In genomic region chr7:80129785-80130184, GRCh38 we compare ENCODE assay signal across 26 cellular contexts.
"Had no signal": no experiment of that assay in that cellular context is flagged by ENCODE, and none has a peak within 500 bp of the region (broad histone marks: within the 10 kb centered on the region; RNA-seq: fewer than 3 reads in every experiment).

No MANE protein-coding gene starts in this region.

- H3K27me3 ChIP-seq: brain microvascular endothelial cell, esophagus muscularis mucosa, foreskin keratinocyte, gastrocnemius medialis had no signal

- DNase-seq: activated B cell treated with CpG ODN at 0.5 μM for 24 hours; activated CD4-positive, alpha-beta T cell treated with anti-CD3 and anti-CD28 coated beads for 48 hours; activated CD4-positive, alpha-beta T cell treated with anti-CD3 and anti-CD28 coated beads, Interleukin-2, amount 50 U/mL, for 1 hour; activated CD4-positive, alpha-beta T cell treated with anti-CD3 and anti-CD28 coated beads, Interleukin-2, amount 50 U/mL, for 48 hours; activated CD8-positive, alpha-beta memory T cell treated with anti-CD3 and anti-CD28 coated beads for 24 hours; activated CD8-positive, alpha-beta T cell treated with anti-CD3 and anti-CD28 coated beads for 36 hours; activated effector memory CD4-positive, alpha-beta T cell treated with anti-CD3 and anti-CD28 coated beads, Interleukin-2, amount 50 U/mL, for 16 hours; activated naive CD4-positive, alpha-beta T cell treated with anti-CD3 and anti-CD28 coated beads for 36 hours; activated naive CD8-positive, alpha-beta T cell treated with anti-CD3 and anti-CD28 coated beads for 36 hours; activated naive CD8-positive, alpha-beta T cell treated with anti-CD3 and anti-CD28 coated beads, Interleukin-2, amount 50 U/mL, for 24 hours; activated T-cell treated with anti-CD3 and anti-CD28 coated beads, Interleukin-2, amount 50 U/mL, for 4 hours; amniotic stem cell; anterior cingulate cortex; brain microvascular endothelial cell; effector CD4-positive, alpha-beta T cell; effector memory CD8-positive, alpha-beta T cell; foreskin keratinocyte; gastrocnemius medialis; heart right ventricle; T-helper 1 cell; T-helper 17 cell; T1000; WERI-Rb-1 had no signal

- H3K36me3 ChIP-seq: brain microvascular endothelial cell, esophagus muscularis mucosa, gastrocnemius medialis, heart right ventricle had no signal

- H3K4me3 ChIP-seq: coronary artery, esophagus muscularis mucosa, gastrocnemius medialis, heart right ventricle had no signal

- H3K9me3 ChIP-seq: esophagus muscularis mucosa, gastrocnemius medialis, heart right ventricle had no signal

- ATAC-seq: activated CD4-positive, CD25-positive, alpha-beta regulatory T cell treated with anti-CD3 and anti-CD28 coated beads, Interleukin-2, amount 50 U/mL, for 24 hours; activated CD8-positive, alpha-beta T cell treated with anti-CD3 and anti-CD28 coated beads for 36 hours; activated T-cell treated with anti-CD3 and anti-CD28 coated beads, Interleukin-2, amount 50 U/mL, for 4 hours; effector memory CD8-positive, alpha-beta T cell; foreskin keratinocyte; gastrocnemius medialis; heart right ventricle; T-helper 17 cell had no signal

- H3K27ac ChIP-seq: brain microvascular endothelial cell, coronary artery, esophagus muscularis mucosa, foreskin keratinocyte, gastrocnemius medialis, heart right ventricle, WERI-Rb-1 had no signal
